Comparison of ENCODE assay signal across 8 cellular contexts in genomic region chr22:36481393-36482168, GRCh38. TPM values are rescaled to one million over a fixed set of nuclear protein-coding genes. Genes with fewer than 3 reads are reported as not detected.
DNase-seq lines count a peak whose midpoint lies in the region; ATAC-seq and TF ChIP-seq lines count a peak whose summit lies in the region.

A gene with protein sequence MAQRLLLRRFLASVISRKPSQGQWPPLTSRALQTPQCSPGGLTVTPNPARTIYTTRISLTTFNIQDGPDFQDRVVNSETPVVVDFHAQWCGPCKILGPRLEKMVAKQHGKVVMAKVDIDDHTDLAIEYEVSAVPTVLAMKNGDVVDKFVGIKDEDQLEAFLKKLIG (minus strand): TSS chr22:36481640. CDS start chr22:36480837, 803 bp downstream.

- no peak for TF ChIP-seq POLR2A in testis (IDR thresholded peaks at IDR 0.05)

- H3K4me1 ChIP-seq in testis = peaks cover 10% of the 10 kb centered on the region

- no peaks in the 10 kb centered on the region for H3K9me3 ChIP-seq in testis

- peaks cover 22 to 25% of the 10 kb centered on the region in 2 donors for H3K36me3 Mint-ChIP-seq in activated naive CD4-positive, alpha-beta T cell treated with anti-CD3 and anti-CD28 coated beads, Interleukin-2, amount 50 U/mL, for 72 hours

- peak within 1 kb of the TSS; percentile 93 to 100 for H3K27ac Mint-ChIP-seq in activated naive CD4-positive, alpha-beta T cell treated with anti-CD3 and anti-CD28 coated beads, Interleukin-2, amount 50 U/mL, for 72 hours

- no peaks in the 10 kb centered on the region for H3K36me3 ChIP-seq in testis (ENCODE audit: low read depth, missing control alignments)

- DNase-seq in GM04504 (ENCODE audit: low read depth) (peak; percentile 92), NCI-H1092 treated with DMSO at 0.1 percent for 48 hours (lab: John Stamatoyannopoulos, UW) (peak; percentile 96), SKM-1 (lab: John Stamatoyannopoulos, UW; ENCODE audit: unreplicated experiment) (peak; percentile 96), globus pallidus (ENCODE audit: low spot score) (peak; percentile 95), omental fat pad (ENCODE audit: low spot score) (peak; percentile 93), testis (peak; percentile 98)
- DNase-seq in activated naive CD4-positive, alpha-beta T cell treated with anti-CD3 and anti-CD28 coated beads, Interleukin-2, amount 50 U/mL, for 72 hours (ENCODE audit: low spot score in 2 of 2) = peak; percentile 89 to 93

- intact Hi-C loops in testis (cut with DNase I; ENCODE audit: low total_unique reads) = no loop called here

- H3K4me3 ChIP-seq in testis = peak within 1 kb of the TSS; percentile 56 to 72

- WGBS in testis, 2 donors = 0% methylated on average over 59 to 62 of the region's 62 CpGs

- H3K9me3 Mint-ChIP-seq in activated naive CD4-positive, alpha-beta T cell treated with anti-CD3 and anti-CD28 coated beads, Interleukin-2, amount 50 U/mL, for 72 hours = no peaks in the 10 kb centered on the region

- peak within 1 kb of the TSS; percentile 97 to 100 for H3K27ac ChIP-seq in testis

- peak; percentile 80 for ATAC-seq in HG02588 (IDR thresholded peaks at IDR 0.05; ENCODE audit: unreplicated experiment)
- ATAC-seq in activated naive CD4-positive, alpha-beta T cell treated with anti-CD3 and anti-CD28 coated beads, Interleukin-2, amount 50 U/mL, for 72 hours = peak; percentile 94 to 95
- peak; percentile 93 for ATAC-seq in omental fat pad (ENCODE audit: low FRiP score)

- H3K27me3 ChIP-seq in testis = no peaks in the 10 kb centered on the region

- no peak for TF ChIP-seq CTCF in omental fat pad (IDR thresholded peaks at IDR 0.05)
- TF ChIP-seq CTCF in testis (IDR thresholded peaks at IDR 0.05) = no peak

RNA-seq across cellular contexts. Expression of the gene that starts here (rescaled TPM):
- 100 to 1,000 TPM; 120 to 122 TPM for total RNA-seq in activated naive CD4-positive, alpha-beta T cell treated with anti-CD3 and anti-CD28 coated beads, Interleukin-2, amount 50 U/mL, for 72 hours
- 10 to 100 TPM; 53.2 to 82.0 (median 66.2) TPM for total RNA-seq in omental fat pad
- total RNA-seq in testis = 100 to 1,000 TPM in 1 of 2 donors, 10 to 100 TPM in 1; 92.4 to 141 TPM
- polyA plus RNA-seq in testis (ENCODE audit: insufficient read depth, low read depth, low replicate concordance) = 95.6 TPM

Comparison
In these comparisons a context has a peak if more than half of its experiments do, and no peak if none do; other contexts are left out.
1. Peak in every context shown above with its lines: DNase-seq, ATAC-seq, H3K4me3 ChIP-seq and H3K27ac ChIP-seq.